ENCODE assay signal across 9 cellular contexts in genomic region chr6:35487653-35488516, GRCh38. TPM values are rescaled to one million over a fixed set of nuclear protein-coding genes. Genes with fewer than 3 reads are reported as not detected.
DNase-seq lines count a peak whose midpoint lies in the region; ATAC-seq and TF ChIP-seq lines count a peak whose summit lies in the region.
"Had no signal": no experiment of that assay in that cellular context is flagged by ENCODE, and none has a peak within 500 bp of the region (broad histone marks: within the 10 kb centered on the region; RNA-seq: fewer than 3 reads in every experiment).

No MANE protein-coding gene starts in this region.

- H3K36me3 ChIP-seq in trophoblast cell (ENCODE audit: control insufficient read depth in 1 of 2, insufficient read depth in 2 of 2, low read length in 2 of 2) = peaks cover 23 to 30% of the 10 kb centered on the region in 2 experiments
- H3K36me3 ChIP-seq in BE2C = no peaks in the 10 kb centered on the region

- H2BK120ac ChIP-seq in trophoblast cell (ENCODE audit: insufficient read depth, low read length, poor library complexity) = peak overlapping the region; percentile 54

- peak overlapping the region; percentile 13 for H3K18ac ChIP-seq in trophoblast cell (ENCODE audit: low read length)

- no CpG with 5 or more reads among the region's 9 CpGs for WGBS in trophoblast cell (ENCODE audit: extremely low coverage, insufficient coverage, insufficient read length)

- no peak overlapping the region for H3K4me3 Mint-ChIP-seq in endothelial cell (ENCODE audit: unreplicated experiment)

- ATAC-seq in HG03469 (IDR thresholded peaks at IDR 0.05; ENCODE audit: unreplicated experiment) = no peak

- peak overlapping the region; percentile 21 for H2AK5ac ChIP-seq in trophoblast cell (ENCODE audit: low read length)

- peak overlapping the region; percentile 51 for H2BK5ac ChIP-seq in trophoblast cell (ENCODE audit: low read depth, low read length, poor library complexity)

- peak overlapping the region; percentile 52 for H2BK12ac ChIP-seq in trophoblast cell (ENCODE audit: low read length)

- H3K27me3 ChIP-seq in trophoblast cell (ENCODE audit: insufficient read depth, low read length) (no peaks in the 10 kb centered on the region), BE2C (no peaks in the 10 kb centered on the region)

- H3K79me2 ChIP-seq in trophoblast cell (ENCODE audit: control insufficient read depth, insufficient read depth, low read length, poor library complexity) = peaks cover 54% of the 10 kb centered on the region

- H3K36me3 Mint-ChIP-seq in endothelial cell (ENCODE audit: low read depth, unreplicated experiment) = peaks cover 3% of the 10 kb centered on the region

- H3K23ac ChIP-seq in trophoblast cell (ENCODE audit: low read length) = no peak overlapping the region

- peaks cover 14% of the 10 kb centered on the region for H3K27me3 Mint-ChIP-seq in endothelial cell (ENCODE audit: unreplicated experiment)

- TF ChIP-seq CTCF in endothelial cell (IDR thresholded peaks at IDR 0.05; ENCODE audit: unreplicated experiment) (no peak), BE2C (IDR thresholded peaks at IDR 0.05; ENCODE audit: low read depth, low read length) (no peak)

- DNase-seq in EL (peak; percentile 80), NOMO-1 (lab: John Stamatoyannopoulos, UW; ENCODE audit: unreplicated experiment in 2 of 2) (peak; percentile 61 to 81), endothelial cell (ENCODE audit: low spot score) (no peak), trophoblast cell (peak; percentile 67), DMS53 treated with DMSO at 0.1 percent for 48 hours (lab: John Stamatoyannopoulos, UW; ENCODE audit: unreplicated experiment) (no peak), BE2C (no peak), RKO (ENCODE audit: low spot score) (no peak)

- peak overlapping the region; percentile 79 for H4K91ac ChIP-seq in trophoblast cell (ENCODE audit: low read depth, low read length)

- H3K4me1 Mint-ChIP-seq in endothelial cell (ENCODE audit: unreplicated experiment) = peaks cover 26% of the 10 kb centered on the region

- H4K8ac ChIP-seq in trophoblast cell (ENCODE audit: low read depth, low read length) = peak overlapping the region; percentile 18

- H3K14ac ChIP-seq in trophoblast cell (ENCODE audit: low read length) = peak overlapping the region; percentile 26

- H3K4me3 ChIP-seq in trophoblast cell (ENCODE audit: low read depth, low read length) (no peak overlapping the region), BE2C (ENCODE audit: low read depth, low read length) (no peak overlapping the region)

- H3K9me3 ChIP-seq in trophoblast cell (ENCODE audit: insufficient read depth, low read depth, low read length) (no peaks in the 10 kb centered on the region), BE2C (no peaks in the 10 kb centered on the region)

- H3K9ac ChIP-seq in trophoblast cell (ENCODE audit: low read length) = no peak overlapping the region

- peaks cover 72% of the 10 kb centered on the region for H3K79me1 ChIP-seq in trophoblast cell (ENCODE audit: low read length)

- H3K27ac ChIP-seq in trophoblast cell (ENCODE audit: low read depth, low read length) = peak overlapping the region; percentile 87

- H3K4me1 ChIP-seq in trophoblast cell (ENCODE audit: control insufficient read depth in 1 of 2, insufficient read depth in 2 of 2, low read length in 2 of 2) (peaks cover 67 to 75% of the 10 kb centered on the region in 2 experiments), BE2C (peaks cover 34% of the 10 kb centered on the region)

- peak overlapping the region; percentile 14 for H3K27ac Mint-ChIP-seq in endothelial cell (ENCODE audit: unreplicated experiment)

- H3K9me3 Mint-ChIP-seq in endothelial cell (ENCODE audit: unreplicated experiment) = no peaks in the 10 kb centered on the region

- H2AFZ ChIP-seq in trophoblast cell (ENCODE audit: insufficient read depth, low read length, poor library complexity) = no peak overlapping the region

- H3K4me2 ChIP-seq in trophoblast cell (ENCODE audit: low read length) = no peak overlapping the region

- H4K12ac ChIP-seq in trophoblast cell (ENCODE audit: low read depth, low read length) = no peak overlapping the region

- H3K4ac ChIP-seq in trophoblast cell (ENCODE audit: low read depth, low read length) = peak overlapping the region; percentile 90

RNA-seq across cellular contexts. Expression of gene TEAD3, which starts 9.0 kb away (rescaled TPM):
- total RNA-seq in endothelial cell (ENCODE audit: unreplicated experiment) = 6.3 TPM
- polyA plus RNA-seq in trophoblast cell (2013) = 196 and 208 TPM in 2 replicates
- polyA plus RNA-seq in BE2C (2012; ENCODE audit: insufficient read depth, insufficient read length, low read depth) = 24.8 TPM

RNA-seq across cellular contexts. Expression of gene RPL10A, which starts 19.7 kb away (rescaled TPM):
- total RNA-seq in endothelial cell (ENCODE audit: unreplicated experiment) = 1,320 TPM
- polyA plus RNA-seq in trophoblast cell (2013) = 1,387 and 1,493 TPM in 2 replicates
- polyA plus RNA-seq in BE2C (2012; ENCODE audit: insufficient read depth, insufficient read length, low read depth) = 1,119 TPM

RNA-seq across cellular contexts. Expression of gene TULP1, which starts 24.8 kb away (rescaled TPM):
- total RNA-seq in endothelial cell (ENCODE audit: unreplicated experiment) = not detected
- 0.82 and 1.4 TPM in 2 replicates for polyA plus RNA-seq in trophoblast cell (2013)
- polyA plus RNA-seq in BE2C (2012; ENCODE audit: insufficient read depth, insufficient read length, low read depth) = not detected
- total RNA-seq: activated CD8-positive, alpha-beta memory T cell treated with anti-CD3 and anti-CD28 coated beads for 36 hours had no signal

RNA-seq across cellular contexts. Expression of gene FANCE, which starts 35.7 kb away (rescaled TPM):
- total RNA-seq in endothelial cell (ENCODE audit: unreplicated experiment) = 21.8 TPM
- 11.4 and 11.5 TPM in 2 replicates for polyA plus RNA-seq in trophoblast cell (2013)
- 7.2 TPM for polyA plus RNA-seq in BE2C (2012; ENCODE audit: insufficient read depth, insufficient read length, low read depth)

Comparison
In these comparisons a context has a peak if more than half of its experiments do, and no peak if none do; other contexts are left out.
1. DNase-seq: peak in EL (single experiment), NOMO-1 (2 of 2) and trophoblast cell (2 of 2); none in endothelial cell (single experiment), DMS53 treated with DMSO at 0.1 percent for 48 hours (single experiment), BE2C (single experiment) and RKO (single experiment).